1 cellular context compared by ENCODE assay signal in genomic region chr15:92418864-92419263, GRCh38.
TF ChIP-seq lines count a peak whose summit lies in the region.

No MANE protein-coding gene starts in this region.

TF ChIP-seq in K562, 482 proteins besides CTCF, POLR2A, EP300 and RAD21 (continued from another document):
- TF ChIP-seq CUX1 (CRISPR knock-in tag; IDR thresholded peaks at IDR 0.05) (no peak), CBX1 (IDR thresholded peaks at IDR 0.05; ENCODE audit: low read depth) (no peak), CXXC5 (CRISPR knock-in tag; IDR thresholded peaks at IDR 0.05) (no peak)
